Comparison of ENCODE assay signal across 14 cellular contexts in genomic region chr6:107711953-107712522, GRCh38.
DNase-seq lines count a peak whose midpoint lies in the region; FAIRE-seq and TF ChIP-seq lines count a peak whose summit lies in the region.
"Had no signal": no experiment of that assay in that cellular context is flagged by ENCODE, and none has a peak within 500 bp of the region (broad histone marks: within the 10 kb centered on the region; RNA-seq: fewer than 3 reads in every experiment).

No MANE protein-coding gene starts in this region.

- no peaks in the 10 kb centered on the region for H3K9me2 ChIP-seq in SU-DHL-6 (replicated peaks; ENCODE audit: insufficient read depth, low read length)

- no peak for TF ChIP-seq EP300 in esophagus muscularis mucosa (IDR thresholded peaks at IDR 0.05)

- dilution Hi-C loops in keratinocyte (cut with MboI; ENCODE audit: extremely low pct_ligation_motif_present, low sequenced_read_pairs) = no loop called here

- WGBS in esophagus muscularis mucosa = 56% methylated on average over 6 of the region's 6 CpGs

- H2AFZ ChIP-seq in SU-DHL-6 (ENCODE audit: low read depth, low read length, severe bottlenecking) = no peak overlapping the region
- peak overlapping the region; percentile 95 for H2AFZ ChIP-seq in keratinocyte (ENCODE audit: control insufficient read depth, low read length)

- H4K20me1 ChIP-seq in SU-DHL-6 (ENCODE audit: low read depth, low read length) (no peaks in the 10 kb centered on the region), keratinocyte (ENCODE audit: control insufficient read depth, extremely low read depth, insufficient read depth, low read length) (no peaks in the 10 kb centered on the region)

- H3F3A ChIP-seq in SU-DHL-6 (ENCODE audit: insufficient read depth) = 0 out of 2 replicates have a peak, but pooled peaks cover 3% of the 10 kb centered on the region

- no peak for DNase-seq in left ventricle myocardium inferior
- no peak for DNase-seq in right atrium auricular region (ENCODE audit: low spot score)
- DNase-seq in keratinocyte (ENCODE audit: low read depth, low spot score) = no peak
- DNase-seq in type B pancreatic cell (ENCODE audit: extremely low spot score, unreplicated experiment) = no peak
- DNase-seq in pons (ENCODE audit: low spot score) = no peak
- no peak for DNase-seq in posterior cingulate gyrus
- DNase-seq in esophagus muscularis mucosa (ENCODE audit: extremely low spot score) = no peak
- DNase-seq: central memory CD4-positive, alpha-beta T cell; NCI-H524 treated with DMSO at 0.1 percent for 48 hours; right cardiac atrium; WERI-Rb-1 had no signal

- no peaks in the 10 kb centered on the region for H3K9me3 Mint-ChIP-seq in type B pancreatic cell

- H3K36me3 Mint-ChIP-seq in type B pancreatic cell = no peaks in the 10 kb centered on the region

- TF ChIP-seq CTCF in left ventricle myocardium inferior (IDR thresholded peaks at IDR 0.05; ENCODE audit: borderline replicate concordance) (no peak), right atrium auricular region (IDR thresholded peaks at IDR 0.05) (no peak), SU-DHL-6 (IDR thresholded peaks at IDR 0.05; ENCODE audit: insufficient read depth, low read length, poor library complexity, severe bottlenecking) (no peak), keratinocyte (optimal IDR thresholded peaks at IDR 0.05 in 1 of 3, IDR thresholded peaks at IDR 0.05 in 1 of 3, conservative IDR thresholded peaks at IDR 0.05 in 1 of 3; ENCODE audit: extremely low read depth in 1 of 3, insufficient read depth in 2 of 3, low read length in 3 of 3) (no peak), type B pancreatic cell (conservative IDR thresholded peaks at IDR 0.05) (no peak), esophagus muscularis mucosa (IDR thresholded peaks at IDR 0.05) (no peak)

- H3K9me3 ChIP-seq in left ventricle myocardium inferior (replicated peaks) (no peaks in the 10 kb centered on the region), right atrium auricular region (no peaks in the 10 kb centered on the region), SU-DHL-6 (ENCODE audit: insufficient read depth, low read length) (no peaks in the 10 kb centered on the region), keratinocyte (ENCODE audit: control insufficient read depth, low read depth, low read length) (no peaks in the 10 kb centered on the region), esophagus muscularis mucosa (no peaks in the 10 kb centered on the region)
- H3K9me3 ChIP-seq: SJSA1 had no signal

- H3K4me2 ChIP-seq in SU-DHL-6 (ENCODE audit: low read depth, low read length, poor library complexity, severe bottlenecking) (peak overlapping the region; percentile 12), keratinocyte (ENCODE audit: control insufficient read depth, extremely low read depth, insufficient read depth, low read depth, low read length) (peak overlapping the region; percentile 99)

- peaks cover 25% of the 10 kb centered on the region for H3K27me3 Mint-ChIP-seq in type B pancreatic cell

- H3K4me3 ChIP-seq in left ventricle myocardium inferior (peak overlapping the region; percentile 50), right atrium auricular region (no peak overlapping the region), SU-DHL-6 (ENCODE audit: insufficient read depth, low read length, poor library complexity, severe bottlenecking) (no peak overlapping the region), keratinocyte (ENCODE audit: control insufficient read depth in 2 of 3, extremely low read depth in 1 of 3, insufficient read depth in 2 of 3, low read depth in 1 of 3, low read length in 3 of 3) (peak overlapping the region in 1 of 3 experiments; percentile 64), esophagus muscularis mucosa (peak overlapping the region in 2 of 4 donors; percentile 20 to 39)
- H3K4me3 ChIP-seq: SJSA1 had no signal

- no peak for TF ChIP-seq POLR2A in esophagus muscularis mucosa (IDR thresholded peaks at IDR 0.05; ENCODE audit: low read depth)

- no peak overlapping the region for H3K9ac ChIP-seq in SU-DHL-6 (ENCODE audit: low read length)
- H3K9ac ChIP-seq in keratinocyte (ENCODE audit: control insufficient read depth, extremely low read depth, insufficient read depth, low read length) = no peak overlapping the region

- no peak for FAIRE-seq in keratinocyte (lab: Jason Lieb, UNC)

- no peaks in the 10 kb centered on the region for H3K9me1 ChIP-seq in keratinocyte (ENCODE audit: control insufficient read depth, extremely low read depth, insufficient read depth, low read length)

- H3K4me3 Mint-ChIP-seq in type B pancreatic cell = peak overlapping the region; percentile 57

- H3K4me1 ChIP-seq in left ventricle myocardium inferior = peaks cover 17% of the 10 kb centered on the region
- H3K4me1 ChIP-seq in right atrium auricular region = peaks cover 0 to 15% of the 10 kb centered on the region in 2 donors
- peaks cover 15% of the 10 kb centered on the region for H3K4me1 ChIP-seq in keratinocyte (ENCODE audit: control insufficient read depth, extremely low read depth, insufficient read depth, low read length)
- H3K4me1 ChIP-seq in esophagus muscularis mucosa = peaks cover 5 to 25% (median 22%) of the 10 kb centered on the region in 4 donors
- H3K4me1 ChIP-seq: SJSA1 had no signal

- peaks cover 28% of the 10 kb centered on the region for H3K4me1 Mint-ChIP-seq in type B pancreatic cell (ENCODE audit: unreplicated experiment)

- no peak overlapping the region for H3K27ac Mint-ChIP-seq in type B pancreatic cell

- H3K27me3 ChIP-seq in left ventricle myocardium inferior (ENCODE audit: low read depth) = peaks cover 21% of the 10 kb centered on the region
- H3K27me3 ChIP-seq in right atrium auricular region = no peaks in the 10 kb centered on the region
- H3K27me3 ChIP-seq in SU-DHL-6 (ENCODE audit: low read length) = no peaks in the 10 kb centered on the region
- H3K27me3 ChIP-seq in keratinocyte (ENCODE audit: control insufficient read depth, extremely low read depth, insufficient read depth, low read length) = peaks cover 3% of the 10 kb centered on the region
- no peaks in the 10 kb centered on the region for H3K27me3 ChIP-seq in esophagus muscularis mucosa
- H3K27me3 ChIP-seq: SJSA1 had no signal

- H3K27ac ChIP-seq in left ventricle myocardium inferior (replicated peaks) (no peak overlapping the region), right atrium auricular region (no peak overlapping the region), SU-DHL-6 (ENCODE audit: low read depth, low read length) (no peak overlapping the region), keratinocyte (ENCODE audit: control insufficient read depth, insufficient read depth, low read length) (no peak overlapping the region), esophagus muscularis mucosa (replicated peaks in 1 of 4) (peak overlapping the region in 1 of 4 donors; percentile 8)
- H3K27ac ChIP-seq: C4-2B, SJSA1, WERI-Rb-1 had no signal

- H3K36me3 ChIP-seq in left ventricle myocardium inferior (no peaks in the 10 kb centered on the region), right atrium auricular region (no peaks in the 10 kb centered on the region), SU-DHL-6 (ENCODE audit: low read length) (no peaks in the 10 kb centered on the region), keratinocyte (ENCODE audit: control insufficient read depth in 2 of 2, extremely low read depth in 1 of 2, insufficient read depth in 2 of 2, low read length in 2 of 2) (no peaks in the 10 kb centered on the region), esophagus muscularis mucosa (no peaks in the 10 kb centered on the region)
- H3K36me3 ChIP-seq: SJSA1, WERI-Rb-1 had no signal

- intact Hi-C loops in left ventricle myocardium inferior (cut with micrococcal nuclease) = no loop called here
- intact Hi-C loops in posterior cingulate gyrus (cut with DNase I) = no loop called here
- intact Hi-C loops in esophagus muscularis mucosa (cut with DNase I) = no loop called here

- H3K79me2 ChIP-seq in SU-DHL-6 (ENCODE audit: insufficient read depth, low read length) = no peaks in the 10 kb centered on the region
- H3K79me2 ChIP-seq in keratinocyte (ENCODE audit: control insufficient read depth, insufficient read depth, low read length) = no peaks in the 10 kb centered on the region
